ENCODE assay signal across 24 cellular contexts in genomic region chr3:43012189-43012588, GRCh38. TPM values are rescaled to one million over a fixed set of nuclear protein-coding genes. Genes with fewer than 3 reads are reported as not detected.
"Had no signal": no experiment of that assay in that cellular context is flagged by ENCODE, and none has a peak within 500 bp of the region (broad histone marks: within the 10 kb centered on the region; RNA-seq: fewer than 3 reads in every experiment).

No MANE protein-coding gene starts in this region.

- H3K4me2 ChIP-seq: PC-9 had no signal

- H3K36me3 Mint-ChIP-seq: activated naive CD8-positive, alpha-beta T cell treated with anti-CD3 and anti-CD28 coated beads, Interleukin-2, amount 10 ng/mL, durations not matched to agents 7 days and 5 days had no signal

- H3K4me1 Mint-ChIP-seq: activated naive CD8-positive, alpha-beta T cell treated with anti-CD3 and anti-CD28 coated beads, Interleukin-2, amount 10 ng/mL, durations not matched to agents 7 days and 5 days had no signal

- H2AFZ ChIP-seq: PC-9 had no signal

- H3K4me3 ChIP-seq: adrenal gland, PC-9 had no signal

- H3K27me3 ChIP-seq: adrenal gland had no signal

- H3K27ac ChIP-seq: adrenal gland, PC-9 had no signal

- H3K9me3 Mint-ChIP-seq: T-helper 1 cell treated with Interleukin-12 subunit alpha and Interleukin-12 subunit beta and Interleukin-4 antibody, amounts not matched to agents 30 μg/mL and 1 μg/mL, for 36 hours had no signal

- H3K27ac Mint-ChIP-seq: activated CD8-positive, alpha-beta T cell treated with anti-CD3 and anti-CD28 coated beads, Interleukin-2, amount 10 ng/mL, durations not matched to agents 7 days and 5 days; activated naive CD8-positive, alpha-beta T cell treated with anti-CD3 and anti-CD28 coated beads, Interleukin-2, amount 10 ng/mL, durations not matched to agents 7 days and 5 days; T-helper 1 cell treated with Interleukin-12 subunit alpha and Interleukin-12 subunit beta and Interleukin-4 antibody, amounts not matched to agents 30 μg/mL and 1 μg/mL, for 36 hours had no signal

- H3K9me3 ChIP-seq: adrenal gland had no signal

- H3K4me1 ChIP-seq: adrenal gland had no signal

- ATAC-seq: activated CD4-positive, CD25-positive, alpha-beta regulatory T cell treated with anti-CD3 and anti-CD28 coated beads, Interleukin-2, amount 50 U/mL, for 24 hours; activated CD8-positive, alpha-beta T cell treated with anti-CD3 and anti-CD28 coated beads, Interleukin-2, amount 10 ng/mL, durations not matched to agents 7 days and 5 days had no signal

- H3K36me3 ChIP-seq: adrenal gland had no signal

- H3K4me3 Mint-ChIP-seq: activated CD8-positive, alpha-beta T cell treated with anti-CD3 and anti-CD28 coated beads, Interleukin-2, amount 10 ng/mL, durations not matched to agents 7 days and 5 days; activated naive CD8-positive, alpha-beta T cell treated with anti-CD3 and anti-CD28 coated beads, Interleukin-2, amount 10 ng/mL, durations not matched to agents 7 days and 5 days; T-helper 1 cell treated with Interleukin-12 subunit alpha and Interleukin-12 subunit beta and Interleukin-4 antibody, amounts not matched to agents 30 μg/mL and 1 μg/mL, for 36 hours had no signal

- DNase-seq: activated CD4-positive, alpha-beta T cell treated with anti-CD3 and anti-CD28 coated beads for 4 hours; activated CD8-positive, alpha-beta memory T cell treated with anti-CD3 and anti-CD28 coated beads, Interleukin-2, amount 50 U/mL, for 48 hours; activated CD8-positive, alpha-beta T cell treated with anti-CD3 and anti-CD28 coated beads, Interleukin-2, amount 10 ng/mL, durations not matched to agents 7 days and 5 days; activated naive CD4-positive, alpha-beta T cell treated with anti-CD3 and anti-CD28 coated beads, Interleukin-2, amount 50 U/mL, for 16 hours; activated naive CD8-positive, alpha-beta T cell treated with anti-CD3 and anti-CD28 coated beads, Interleukin-2, amount 10 ng/mL, durations not matched to agents 7 days and 5 days; activated T-cell treated with anti-CD3 and anti-CD28 coated beads, Interleukin-2, amount 50 U/mL, for 1 hour; adrenal gland; anterior cingulate cortex; caudate nucleus; Kasumi-1; NCI-H1048; NCI-H1417; NCI-H1930; NCI-H2171; NCI-H2227 treated with DMSO at 0.1 percent for 48 hours; NCI-H446 treated with DMSO at 0.1 percent for 48 hours; NCI-H526; NCI-H82; NK-92 treated with Interleukin-12 subunit alpha and Interleukin-12 subunit beta, amount 100 ng/mL, for 24 hours; PC-9; SHP77 treated with DMSO at 0.1 percent for 48 hours had no signal

RNA-seq across cellular contexts. Expression of gene GASK1A, which starts 33.1 kb away (rescaled TPM):
- total RNA-seq: activated CD8-positive, alpha-beta T cell treated with anti-CD3 and anti-CD28 coated beads, Interleukin-2, amount 10 ng/mL, durations not matched to agents 7 days and 5 days; activated naive CD8-positive, alpha-beta T cell treated with anti-CD3 and anti-CD28 coated beads, Interleukin-2, amount 10 ng/mL, durations not matched to agents 7 days and 5 days; PC-9; SK-MEL-5 had no signal
